11 cellular contexts compared by ENCODE assay signal in genomic region chr2:142892715-142893114, GRCh38. TPM values are rescaled to one million over a fixed set of nuclear protein-coding genes. Genes with fewer than 3 reads are reported as not detected.
DNase-seq lines count a peak whose midpoint lies in the region; ATAC-seq and TF ChIP-seq lines count a peak whose summit lies in the region.
"Had no signal": no experiment of that assay in that cellular context is flagged by ENCODE, and none has a peak within 500 bp of the region (broad histone marks: within the 10 kb centered on the region; RNA-seq: fewer than 3 reads in every experiment).

No MANE protein-coding gene starts in this region.

- WGBS in heart left ventricle, 4 donors, result 63 to 86% (median 74%) methylated on average over 2 of the region's 2 CpGs

- peaks cover 0 to 6% (median 0%) of the 10 kb centered on the region in 12 donors for H3K4me1 ChIP-seq in heart left ventricle
- H3K4me1 ChIP-seq: BE2C had no signal

- intact Hi-C loops in heart left ventricle (cut with DNase I), result no loop called here
- intact Hi-C loops in cardiac septum (cut with DNase I), result no loop called here
- intact Hi-C loops in left colon (cut with DNase I, micrococcal nuclease), result no loop called here

- no peaks in the 10 kb centered on the region for H3K36me3 ChIP-seq in heart left ventricle
- H3K36me3 ChIP-seq: BE2C had no signal

- ATAC-seq in GM19438 (IDR thresholded peaks at IDR 0.05; ENCODE audit: low read depth, unreplicated experiment), result peak; percentile 99
- peak; percentile 99 for ATAC-seq in HG02870 (IDR thresholded peaks at IDR 0.05; ENCODE audit: unreplicated experiment)
- peak; percentile 99 for ATAC-seq in HG03558 (IDR thresholded peaks at IDR 0.05; ENCODE audit: extremely low read depth, unreplicated experiment)
- ATAC-seq in heart left ventricle, result no peak
- no peak for ATAC-seq in left colon
- ATAC-seq: WTC11 had no signal

- TF ChIP-seq POLR2A in heart left ventricle (IDR thresholded peaks at IDR 0.05), result no peak

- DNase-seq in GM13976 (ENCODE audit: low spot score) (peak; percentile 38), NCI-H526 treated with DMSO at 0.1 percent for 48 hours (lab: John Stamatoyannopoulos, UW) (no peak), heart left ventricle (no peak), cardiac septum (ENCODE audit: low spot score) (no peak), left colon (no peak)
- DNase-seq: BE2C, NCI-H1930 had no signal

- no peaks in the 10 kb centered on the region for H3K9me3 ChIP-seq in heart left ventricle
- H3K9me3 ChIP-seq: BE2C had no signal

- H3K4me3 ChIP-seq in heart left ventricle, result no peak overlapping the region

- TF ChIP-seq CTCF in GM13976 (IDR thresholded peaks at IDR 0.05; ENCODE audit: borderline replicate concordance, control extremely low read depth, extremely low read depth, insufficient read depth, missing control alignments), result no peak
- TF ChIP-seq CTCF in heart left ventricle (IDR thresholded peaks at IDR 0.05), result no peak

- H3K27ac ChIP-seq in heart left ventricle, result no peak overlapping the region

- no peaks in the 10 kb centered on the region for H3K27me3 ChIP-seq in heart left ventricle
- H3K27me3 ChIP-seq: BE2C had no signal

- in situ Hi-C loops in GM13976 (cut with MboI; ENCODE audit: low sequenced_read_pairs, unreplicated experiment), result no loop called here

RNA-seq across cellular contexts. Expression of gene KYNU, which starts 15.3 kb away (rescaled TPM):
- 10 to 100 TPM in 1 of 9 donors, 1 to 10 TPM in 4, under 1 TPM in 4; 0.38 to 14.0 (median 1.1) TPM for total RNA-seq in heart left ventricle
- under 1 TPM; 0.69 to 0.76 TPM for polyA plus RNA-seq in heart left ventricle
- 0.67 TPM for total RNA-seq in cardiac septum
- total RNA-seq in left colon, result 1 to 10 TPM in 1 of 2 donors, under 1 TPM in 1; 0.61 to 2.3 TPM

Comparison
In these comparisons a context has a peak if more than half of its experiments do, and no peak if none do; other contexts are left out.
1. ATAC-seq: peak in GM19438 (single experiment), HG02870 (single experiment) and HG03558 (single experiment); none in heart left ventricle (0 of 4) and left colon (single experiment).